16 cellular contexts compared by ENCODE assay signal in the genomic region with DNA sequence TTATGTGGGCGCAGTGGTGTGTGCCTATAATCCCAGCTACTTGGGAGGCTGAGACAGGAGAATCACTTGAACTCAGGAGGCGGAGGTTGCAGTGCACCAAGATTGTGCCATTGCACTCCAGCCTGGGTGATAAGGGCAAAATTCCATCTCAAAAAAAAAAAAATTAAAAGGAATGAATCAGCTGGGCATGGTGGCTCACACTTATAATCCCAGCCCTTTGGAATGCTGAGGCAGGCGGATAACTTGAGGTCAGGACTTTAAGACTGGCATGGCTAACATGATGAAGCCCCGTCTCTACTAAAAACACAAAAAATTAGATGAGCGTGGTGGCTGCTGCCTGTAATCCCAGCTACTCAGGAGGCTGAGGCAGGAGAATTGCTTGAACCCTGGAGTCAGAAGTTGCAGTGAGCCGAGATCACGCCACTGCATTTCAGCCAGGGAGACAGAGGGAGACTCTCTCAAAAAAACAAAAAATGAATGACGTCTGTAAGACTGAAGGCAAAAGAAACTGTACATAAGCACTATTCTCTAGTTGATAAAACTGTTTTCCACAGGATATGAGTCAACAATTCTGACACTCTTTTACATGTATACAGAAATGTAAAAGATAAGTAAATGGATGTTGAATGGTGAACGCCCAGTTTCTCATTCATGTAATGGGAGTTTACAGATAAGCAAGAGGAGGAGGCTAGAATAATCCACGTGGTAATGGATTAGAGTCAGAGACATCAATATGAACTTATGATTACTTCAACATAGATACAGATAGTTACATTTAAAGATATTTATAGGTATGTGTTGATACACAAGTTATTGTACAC. TPM values are rescaled to one million over a fixed set of nuclear protein-coding genes. Genes with fewer than 3 reads are reported as not detected.
DNase-seq lines count a peak whose midpoint lies in the region; ATAC-seq and TF ChIP-seq lines count a peak whose summit lies in the region.
"Had no signal": no experiment of that assay in that cellular context is flagged by ENCODE, and none has a peak within 500 bp of the region (broad histone marks: within the 10 kb centered on the region; RNA-seq: fewer than 3 reads in every experiment).

No MANE protein-coding gene starts in this region.

- peaks cover 3% of the 10 kb centered on the region for H3K9me3 Mint-ChIP-seq in activated CD8-positive, alpha-beta memory T cell treated with anti-CD3 and anti-CD28 coated beads, Interleukin-2, amount 10 ng/mL, durations not matched to agents 7 days and 5 days (ENCODE audit: low read depth)
- H3K9me3 Mint-ChIP-seq in central memory CD8-positive, alpha-beta T cell, result no peaks in the 10 kb centered on the region
- H3K9me3 Mint-ChIP-seq in progenitor cell of endocrine pancreas (ENCODE audit: low read depth), result peaks cover 6% of the 10 kb centered on the region

- peak; percentile 90 for ATAC-seq in activated CD8-positive, alpha-beta memory T cell treated with anti-CD3 and anti-CD28 coated beads, Interleukin-2, amount 10 ng/mL, durations not matched to agents 7 days and 5 days
- ATAC-seq in T-helper 17 cell (peak; percentile 69), GM19467 (IDR thresholded peaks at IDR 0.05; ENCODE audit: unreplicated experiment) (no peak)
- peak; percentile 69 for ATAC-seq in central memory CD8-positive, alpha-beta T cell (replicated peaks; ENCODE audit: extremely low read depth, poor library complexity, severe bottlenecking)
- ATAC-seq: Panc1 had no signal

- H3K27me3 Mint-ChIP-seq in activated CD8-positive, alpha-beta memory T cell treated with anti-CD3 and anti-CD28 coated beads, Interleukin-2, amount 10 ng/mL, durations not matched to agents 7 days and 5 days, result no peaks in the 10 kb centered on the region
- no peaks in the 10 kb centered on the region for H3K27me3 Mint-ChIP-seq in T-helper 17 cell
- H3K27me3 Mint-ChIP-seq in central memory CD8-positive, alpha-beta T cell, result no peaks in the 10 kb centered on the region
- H3K27me3 Mint-ChIP-seq in progenitor cell of endocrine pancreas, result no peaks in the 10 kb centered on the region

- H3K4me3 Mint-ChIP-seq in activated CD8-positive, alpha-beta memory T cell treated with anti-CD3 and anti-CD28 coated beads, Interleukin-2, amount 10 ng/mL, durations not matched to agents 7 days and 5 days, result peak overlapping the region; percentile 8
- H3K4me3 Mint-ChIP-seq in T-helper 17 cell (peak overlapping the region; percentile 57), progenitor cell of endocrine pancreas (ENCODE audit: low read depth) (no peak overlapping the region)
- peak overlapping the region; percentile 23 for H3K4me3 Mint-ChIP-seq in central memory CD8-positive, alpha-beta T cell
- H3K4me3 Mint-ChIP-seq: neural progenitor cell had no signal

- peaks cover 75% of the 10 kb centered on the region for H3K36me3 Mint-ChIP-seq in activated CD8-positive, alpha-beta memory T cell treated with anti-CD3 and anti-CD28 coated beads, Interleukin-2, amount 10 ng/mL, durations not matched to agents 7 days and 5 days
- H3K36me3 Mint-ChIP-seq in T-helper 17 cell (ENCODE audit: low read depth) (peaks cover 7% of the 10 kb centered on the region), progenitor cell of endocrine pancreas (ENCODE audit: insufficient read depth) (peaks cover 18% of the 10 kb centered on the region)
- peaks cover 22% of the 10 kb centered on the region for H3K36me3 Mint-ChIP-seq in central memory CD8-positive, alpha-beta T cell (ENCODE audit: insufficient read depth)

- H3K4me1 Mint-ChIP-seq in activated CD8-positive, alpha-beta memory T cell treated with anti-CD3 and anti-CD28 coated beads, Interleukin-2, amount 10 ng/mL, durations not matched to agents 7 days and 5 days, result peaks cover 52% of the 10 kb centered on the region
- H3K4me1 Mint-ChIP-seq in T-helper 17 cell (peaks cover 52% of the 10 kb centered on the region), progenitor cell of endocrine pancreas (ENCODE audit: low read depth) (no peaks in the 10 kb centered on the region)
- peaks cover 71% of the 10 kb centered on the region for H3K4me1 Mint-ChIP-seq in central memory CD8-positive, alpha-beta T cell
- H3K4me1 Mint-ChIP-seq: neural progenitor cell had no signal

- no peak for DNase-seq in activated CD8-positive, alpha-beta memory T cell treated with anti-CD3 and anti-CD28 coated beads, Interleukin-2, amount 10 ng/mL, durations not matched to agents 7 days and 5 days
- DNase-seq in activated CD8-positive, alpha-beta memory T cell treated with anti-CD3 and anti-CD28 coated beads, Interleukin-2, amount 50 U/mL, for 4 hours, result no peak
- DNase-seq in T-helper 17 cell (no peak), pulmonary artery endothelial cell (ENCODE audit: low read depth, low spot score) (peak; percentile 66), progenitor cell of endocrine pancreas (ENCODE audit: low spot score, unreplicated experiment) (no peak), substantia nigra (lab: John Stamatoyannopoulos, UW) (no peak)
- no peak for DNase-seq in central memory CD8-positive, alpha-beta T cell (ENCODE audit: low spot score in 2 of 2)
- DNase-seq: activated gamma-delta T cell, DMS79, head of caudate nucleus, KG1, spleen, uterus had no signal

- CTCF ChIA-PET in activated CD8-positive, alpha-beta memory T cell treated with anti-CD3 and anti-CD28 coated beads, Interleukin-2, amount 10 ng/mL, durations not matched to agents 7 days and 5 days (lab: Charles Lee), result interaction anchor here (0.5 kb wide), 1 partner anchor 89 kb away, joined by 3 read pairs; no protein-coding TSS in a partner anchor

- H3K9me3 ChIP-seq in T-helper 17 cell (ENCODE audit: control insufficient read depth, low read length, poor library complexity, severe bottlenecking), result no peaks in the 10 kb centered on the region
- H3K9me3 ChIP-seq: spleen, uterus had no signal

- no peak for TF ChIP-seq CTCF in progenitor cell of endocrine pancreas (IDR thresholded peaks at IDR 0.05; ENCODE audit: unreplicated experiment)

- H3K27ac Mint-ChIP-seq in activated CD8-positive, alpha-beta memory T cell treated with anti-CD3 and anti-CD28 coated beads, Interleukin-2, amount 10 ng/mL, durations not matched to agents 7 days and 5 days, result peak overlapping the region; percentile 89
- H3K27ac Mint-ChIP-seq in T-helper 17 cell, result peak overlapping the region; percentile 83
- peak overlapping the region; percentile 63 for H3K27ac Mint-ChIP-seq in central memory CD8-positive, alpha-beta T cell (ENCODE audit: low read depth)
- no peak overlapping the region for H3K27ac Mint-ChIP-seq in progenitor cell of endocrine pancreas
- H3K27ac Mint-ChIP-seq: neural progenitor cell had no signal

- no peak overlapping the region for H3K27ac ChIP-seq in substantia nigra (ENCODE audit: low read depth, low read length, poor library complexity, severe bottlenecking)
- H3K27ac ChIP-seq: neural progenitor cell, spleen, uterus had no signal

RNA-seq across cellular contexts. Expression of gene CENPC, which starts 22.2 kb away (rescaled TPM):
- total RNA-seq in activated CD8-positive, alpha-beta memory T cell treated with anti-CD3 and anti-CD28 coated beads, Interleukin-2, amount 10 ng/mL, durations not matched to agents 7 days and 5 days, result 10 to 100 TPM; 37.4 to 46.5 TPM
- 100 to 1,000 TPM in 1 of 2 donors, 10 to 100 TPM in 1; 90.0 to 105 TPM for total RNA-seq in T-helper 17 cell
- 11.9 and 14.1 TPM in 2 replicates for total RNA-seq in pulmonary artery endothelial cell
- total RNA-seq in progenitor cell of endocrine pancreas, result 25.2 and 26.4 TPM in 2 replicates

RNA-seq across cellular contexts. Expression of gene STAP1, which starts 35.5 kb away (rescaled TPM):
- total RNA-seq in activated CD8-positive, alpha-beta memory T cell treated with anti-CD3 and anti-CD28 coated beads, Interleukin-2, amount 10 ng/mL, durations not matched to agents 7 days and 5 days, result 10 to 100 TPM; 29.1 to 32.4 TPM
- total RNA-seq in T-helper 17 cell, result 1 to 10 TPM in 1 of 2 donors, under 1 TPM in 1; 0.50 to 4.1 TPM
- not detected in 2 replicates for total RNA-seq in pulmonary artery endothelial cell
- not detected in 2 replicates for total RNA-seq in progenitor cell of endocrine pancreas

Comparison
In these comparisons a context has a peak if more than half of its experiments do, and no peak if none do; other contexts are left out.
1. RNA of gene STAP1, which starts 35.5 kb away (total RNA-seq): 29.1 to 32.4 TPM in activated CD8-positive, alpha-beta memory T cell treated with anti-CD3 and anti-CD28 coated beads, Interleukin-2, amount 10 ng/mL, durations not matched to agents 7 days and 5 days; 0.50 to 4.1 TPM in T-helper 17 cell, not detected in pulmonary artery endothelial cell and not detected in progenitor cell of endocrine pancreas; every median in the first group is over 4 times any median in the second.